ENCODE assay signal across 8 cellular contexts in genomic region chr2:219627105-219628100, GRCh38. TPM values are rescaled to one million over a fixed set of nuclear protein-coding genes. Genes with fewer than 3 reads are reported as not detected.
DNase-seq lines count a peak whose midpoint lies in the region; ATAC-seq and TF ChIP-seq lines count a peak whose summit lies in the region.

SLC4A3 (plus strand) TSS chr2:219627630; CDS start chr2:219627993, 363 bp downstream.

- peak; percentile 19 to 38 for TF ChIP-seq POLR2A in adrenal gland (IDR thresholded peaks at IDR 0.05)

- H3K4me1 ChIP-seq in Caco-2 (no peaks in the 10 kb centered on the region), adrenal gland (replicated peaks in 1 of 2) (peaks cover 9 to 28% of the 10 kb centered on the region in 2 donors), right atrium auricular region (peaks cover 0 to 51% of the 10 kb centered on the region in 2 donors)

- DNase-seq in Caco-2 (peak; percentile 53 to 58), adrenal gland (peak in 2 of 7 donors; percentile 42 to 51), right atrium auricular region (ENCODE audit: low spot score) (no peak), skeletal muscle cell (ENCODE audit: low read depth) (no peak), putamen (ENCODE audit: low spot score) (no peak), HUDEP-2 (lab: John Stamatoyannopoulos, UW; ENCODE audit: unreplicated experiment in 76 of 76) (no peak)

- H3K4me1 Mint-ChIP-seq in Caco-2 (ENCODE audit: low read depth, unreplicated experiment) (no peaks in the 10 kb centered on the region), IgD-negative memory B cell (peaks cover 1 to 6% (median 5%) of the 10 kb centered on the region in 3 donors)

- H3K27me3 Mint-ChIP-seq in Caco-2 (ENCODE audit: insufficient read depth, unreplicated experiment) (no peaks in the 10 kb centered on the region), IgD-negative memory B cell (peaks cover 32% of the 10 kb centered on the region)

- POLR2A ChIA-PET in Caco-2 (lab: Charles Lee): no interaction called here

- CTCF ChIA-PET in Caco-2 (lab: Charles Lee): no interaction called here

- no peak for ATAC-seq in HG03432 (IDR thresholded peaks at IDR 0.05; ENCODE audit: unreplicated experiment)

- H3K9me3 ChIP-seq in Caco-2: no peaks in the 10 kb centered on the region
- no peaks in the 10 kb centered on the region for H3K9me3 ChIP-seq in adrenal gland (replicated peaks in 1 of 3)
- no peaks in the 10 kb centered on the region for H3K9me3 ChIP-seq in right atrium auricular region

- no TSS peak for BruUV-seq in Caco-2 (replicated peaks; lab: Mats Ljungman, UMichigan)

- H3K27ac ChIP-seq in adrenal gland (peak within 1 kb of the TSS in 2 of 5 donors; percentile 30 to 63), right atrium auricular region (peak within 1 kb of the TSS; percentile 90 to 98)

- no peaks in the 10 kb centered on the region for H3K9me3 Mint-ChIP-seq in Caco-2 (ENCODE audit: unreplicated experiment)
- no peaks in the 10 kb centered on the region for H3K9me3 Mint-ChIP-seq in IgD-negative memory B cell

- peak in 1 of 2 experiments; percentile 38 for TF ChIP-seq CTCF in Caco-2 (IDR thresholded peaks at IDR 0.05; ENCODE audit: insufficient read depth in 1 of 2, low read depth in 1 of 2, low read length in 1 of 2, severe bottlenecking in 1 of 2, unreplicated experiment in 1 of 2)
- no peak for TF ChIP-seq CTCF in adrenal gland (IDR thresholded peaks at IDR 0.05)
- no peak for TF ChIP-seq CTCF in right atrium auricular region (IDR thresholded peaks at IDR 0.05)

- peaks cover 6% of the 10 kb centered on the region for H3K36me3 Mint-ChIP-seq in Caco-2 (ENCODE audit: insufficient read depth, unreplicated experiment)
- no peaks in the 10 kb centered on the region for H3K36me3 Mint-ChIP-seq in IgD-negative memory B cell

- H3K27ac Mint-ChIP-seq in Caco-2 (ENCODE audit: unreplicated experiment): peak within 1 kb of the TSS; percentile 39
- peak within 1 kb of the TSS in 1 of 3 donors; percentile 86 for H3K27ac Mint-ChIP-seq in IgD-negative memory B cell

- intact Hi-C loops in Caco-2 (cut with micrococcal nuclease; ENCODE audit: unreplicated experiment) (loop anchor here (1.0 kb wide), 1 partner anchor 15 kb away; no protein-coding TSS in a partner anchor), adrenal gland (cut with DNase I) (loop anchor here in 1 of 2 donors (5.0 kb wide), 1 partner anchor 210 kb away; the partner anchor contains the start of gene DES)

- no peaks in the 10 kb centered on the region for H3K36me3 ChIP-seq in Caco-2 (ENCODE audit: control insufficient read depth, insufficient read depth, low read length)
- H3K36me3 ChIP-seq in adrenal gland (replicated peaks in 1 of 2): no peaks in the 10 kb centered on the region
- H3K36me3 ChIP-seq in right atrium auricular region: peaks cover 7% of the 10 kb centered on the region

- 2 to 18% (median 6%) methylated on average over 9 to 103 of the region's 103 CpGs for WGBS in adrenal gland, 4 donors

- H3K4me3 Mint-ChIP-seq in Caco-2 (ENCODE audit: unreplicated experiment) (peak within 1 kb of the TSS; percentile 80), IgD-negative memory B cell (peak within 1 kb of the TSS; percentile 53 to 85 (median 78))

- H3K27me3 ChIP-seq in Caco-2 (replicated peaks; ENCODE audit: control insufficient read depth, insufficient read depth, low read length) (no peaks in the 10 kb centered on the region), adrenal gland (no peaks in the 10 kb centered on the region), right atrium auricular region (no peaks in the 10 kb centered on the region)

- H3K4me3 ChIP-seq in Caco-2 (ENCODE audit: low read depth, low read length) (peak within 1 kb of the TSS; percentile 58), adrenal gland (peak within 1 kb of the TSS in 2 of 4 donors; percentile 9 to 62), right atrium auricular region (peak within 1 kb of the TSS; percentile 48 to 59), skeletal muscle cell (ENCODE audit: low read depth, low read length) (peak within 1 kb of the TSS; percentile 64)

RNA-seq across cellular contexts. Expression of gene SLC4A3, which starts in this region (rescaled TPM):
- total RNA-seq in Caco-2 (2022) (6.1 and 6.2 TPM in 2 replicates), adrenal gland (10 to 100 TPM in 6 of 8 donors, 1 to 10 TPM in 2; 8.3 to 32.8 (median 15.0) TPM), right atrium auricular region (100 to 1,000 TPM; 270 to 502 TPM)
- polyA plus RNA-seq in IgD-negative memory B cell (not detected), adrenal gland (10 to 100 TPM in 2 of 3 donors, 1 to 10 TPM in 1; 5.2 to 40.5 (median 40.0) TPM)

Comparison
In these comparisons a context has a peak if more than half of its experiments do, and no peak if none do; other contexts are left out.
1. RNA of gene SLC4A3 (total RNA-seq): 270 to 502 TPM in right atrium auricular region; 8.3 to 32.8 TPM in adrenal gland and 6.1 to 6.2 TPM in Caco-2; every median in the first group is over 4 times any median in the second.
2. DNase-seq: peak in Caco-2 (2 of 2); none in right atrium auricular region (single experiment), skeletal muscle cell (single experiment), putamen (single experiment) and HUDEP-2 (0 of 76).